7 cellular contexts compared by ENCODE assay signal in genomic region chr3:15113884-15114283, GRCh38.
"Had no signal": no experiment of that assay in that cellular context is flagged by ENCODE, and none has a peak within 500 bp of the region (broad histone marks: within the 10 kb centered on the region; RNA-seq: fewer than 3 reads in every experiment).

No MANE protein-coding gene starts in this region.

- H3K4me3 Mint-ChIP-seq: IgD-negative memory B cell had no signal

- H2AFZ ChIP-seq: GM23248 had no signal

- H3K27ac Mint-ChIP-seq: IgD-negative memory B cell had no signal

- H3K9me3 Mint-ChIP-seq: IgD-negative memory B cell had no signal

- H3K4me3 ChIP-seq: GM23248 had no signal

- DNase-seq: GM23248, H7, HCEC 1CT, KG1 had no signal

- H3K9ac ChIP-seq: GM23248 had no signal

- ATAC-seq: HepG2 had no signal

- H3K27ac ChIP-seq: GM23248, HL-60 had no signal

- FAIRE-seq: HepG2 had no signal
